Comparison of ENCODE assay signal across 20 cellular contexts in the genomic region with DNA sequence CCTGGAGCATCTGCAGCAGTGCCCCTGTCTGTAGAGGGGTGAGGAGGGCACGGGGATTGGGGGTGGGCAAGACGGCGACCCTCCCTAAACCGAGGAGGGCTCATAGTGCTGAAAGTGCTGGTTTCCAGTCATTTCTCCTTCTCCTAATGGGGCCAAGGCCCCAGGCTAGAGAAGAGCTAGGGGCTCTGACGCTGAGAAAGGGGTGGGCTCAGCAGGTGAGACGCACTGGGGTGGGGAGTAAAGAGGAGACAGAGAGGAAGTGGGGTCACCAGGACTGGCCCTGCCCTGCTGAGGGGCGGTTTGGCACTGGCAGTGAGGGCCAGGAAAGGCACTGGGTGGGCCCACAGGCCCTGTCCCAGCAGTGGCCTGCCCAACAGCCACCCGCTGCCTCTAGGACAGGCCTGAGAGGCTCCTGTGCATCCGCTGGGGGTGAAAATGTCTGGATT.
"Had no signal": no experiment of that assay in that cellular context is flagged by ENCODE, and none has a peak within 500 bp of the region (broad histone marks: within the 10 kb centered on the region; RNA-seq: fewer than 3 reads in every experiment).

No MANE protein-coding gene starts in this region.

- H3K9ac ChIP-seq: SK-N-SH had no signal

- H3K27me3 ChIP-seq: colonic mucosa had no signal

- H3K9me3 ChIP-seq: colonic mucosa, neutrophil, SK-N-SH, tibial artery, uterus had no signal

- H3K27ac Mint-ChIP-seq: activated naive CD4-positive, alpha-beta T cell treated with anti-CD3 and anti-CD28 coated beads, Interleukin-2, amount 50 U/mL, for 72 hours; activated T-helper 17 cell treated with anti-CD3 and anti-CD28 coated beads, Interleukin-2, amount 50 U/mL, for 72 hours; immature natural killer cell; stimulated activated memory B cell treated with anti-CD40 and anti-IgM and Interleukin-4, amounts not matched to agents 10 μg/mL and 1 μg/mL and 100 μg/mL, for 72 hours; T-cell had no signal

- H3K4me2 ChIP-seq: SK-N-SH had no signal

- ATAC-seq: activated naive CD4-positive, alpha-beta T cell treated with anti-CD3 and anti-CD28 coated beads, Interleukin-2, amount 50 U/mL, for 72 hours; activated T-helper 17 cell treated with anti-CD3 and anti-CD28 coated beads, Interleukin-2, amount 50 U/mL, for 72 hours; foreskin keratinocyte; left cardiac atrium; stimulated activated memory B cell treated with anti-CD40 and anti-IgM and Interleukin-4, amounts not matched to agents 10 μg/mL and 1 μg/mL and 100 μg/mL, for 72 hours; T-cell had no signal

- H3K27ac ChIP-seq: cardiac muscle cell, colonic mucosa, foreskin keratinocyte, tibial artery, uterus had no signal

- H3K36me3 Mint-ChIP-seq: activated naive CD4-positive, alpha-beta T cell treated with anti-CD3 and anti-CD28 coated beads, Interleukin-2, amount 50 U/mL, for 72 hours had no signal

- DNase-seq: activated CD4-positive, alpha-beta T cell treated with anti-CD3 and anti-CD28 coated beads for 1 hour; activated CD4-positive, alpha-beta T cell treated with anti-CD3 and anti-CD28 coated beads, Interleukin-2, amount 50 U/mL, for 4 hours; effector CD8-positive, alpha-beta T cell; foreskin keratinocyte; immature natural killer cell; left cardiac atrium; naive B cell; stimulated activated CD4-positive, alpha-beta T cell treated with anti-CD3 and anti-CD28 coated beads, Interleukin-2, amount 100 ng/mL, for 48 hours; T1000 had no signal

- H3K27me3 Mint-ChIP-seq: activated T-helper 17 cell treated with anti-CD3 and anti-CD28 coated beads, Interleukin-2, amount 50 U/mL, for 72 hours; naive B cell; stimulated activated memory B cell treated with anti-CD40 and anti-IgM and Interleukin-4, amounts not matched to agents 10 μg/mL and 1 μg/mL and 100 μg/mL, for 72 hours; T-cell had no signal

- H3K4me3 Mint-ChIP-seq: activated T-helper 17 cell treated with anti-CD3 and anti-CD28 coated beads, Interleukin-2, amount 50 U/mL, for 72 hours; immature natural killer cell; stimulated activated memory B cell treated with anti-CD40 and anti-IgM and Interleukin-4, amounts not matched to agents 10 μg/mL and 1 μg/mL and 100 μg/mL, for 72 hours; T-cell had no signal

- H3K4me3 ChIP-seq: cardiac muscle cell, colonic mucosa, lung, tibial artery, uterus had no signal

- H3K9me3 Mint-ChIP-seq: activated naive CD4-positive, alpha-beta T cell treated with anti-CD3 and anti-CD28 coated beads, Interleukin-2, amount 50 U/mL, for 72 hours; activated T-helper 17 cell treated with anti-CD3 and anti-CD28 coated beads, Interleukin-2, amount 50 U/mL, for 72 hours; immature natural killer cell; naive B cell; stimulated activated memory B cell treated with anti-CD40 and anti-IgM and Interleukin-4, amounts not matched to agents 10 μg/mL and 1 μg/mL and 100 μg/mL, for 72 hours; T-cell had no signal

- H3K36me3 ChIP-seq: cardiac muscle cell, colonic mucosa, uterus had no signal
